ENCODE assay signal across 1 cellular context in the genomic region with DNA sequence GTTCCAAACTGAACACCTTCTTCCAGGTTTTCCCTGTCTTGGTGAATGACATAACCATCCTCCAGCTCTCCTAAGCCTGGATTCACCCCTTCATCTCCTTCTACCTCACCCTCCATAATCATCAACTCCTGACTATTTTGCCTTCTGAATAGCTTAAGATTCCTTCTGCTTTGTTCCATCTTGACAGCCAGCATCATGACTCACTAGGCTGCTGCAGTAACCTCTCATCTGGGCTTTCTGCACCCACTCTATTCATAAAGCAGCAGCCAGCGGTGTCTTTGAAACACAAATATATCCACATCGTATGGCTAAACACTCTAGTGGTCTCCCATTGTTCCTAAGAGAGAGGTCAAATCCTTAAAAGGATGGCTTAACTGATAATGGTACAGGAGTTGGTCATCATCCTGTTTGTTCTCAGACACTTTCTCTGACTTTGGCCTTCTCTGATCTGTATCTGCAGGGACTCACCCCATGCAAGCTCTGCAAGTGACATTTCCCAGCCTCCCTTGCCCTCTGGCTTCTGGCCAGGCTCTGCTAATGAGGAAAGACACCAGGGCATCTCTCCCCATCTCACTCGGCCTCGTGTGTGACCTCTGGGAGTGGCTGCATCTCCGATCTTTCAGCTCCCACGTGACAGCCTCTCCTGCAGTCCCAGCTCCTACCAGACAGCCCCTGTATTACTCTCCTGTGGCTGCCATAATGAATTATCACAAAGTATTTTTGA.
TF ChIP-seq lines count a peak whose summit lies in the region.

No MANE protein-coding gene starts in this region.

TF ChIP-seq in HepG2, 621 proteins besides CTCF, POLR2A, EP300 and RAD21:
- TF ChIP-seq NR2F6 (IDR thresholded peaks at IDR 0.05): 0 out of 2 replicates have a peak, but pooled peaks have one; percentile 6
- no peak for TF ChIP-seq NR2F6 (CRISPR knock-in tag; IDR thresholded peaks at IDR 0.05)
- no peak for TF ChIP-seq MAFF (IDR thresholded peaks at IDR 0.05; ENCODE audit: low read depth, low read length)
- TF ChIP-seq, protein P1, sequence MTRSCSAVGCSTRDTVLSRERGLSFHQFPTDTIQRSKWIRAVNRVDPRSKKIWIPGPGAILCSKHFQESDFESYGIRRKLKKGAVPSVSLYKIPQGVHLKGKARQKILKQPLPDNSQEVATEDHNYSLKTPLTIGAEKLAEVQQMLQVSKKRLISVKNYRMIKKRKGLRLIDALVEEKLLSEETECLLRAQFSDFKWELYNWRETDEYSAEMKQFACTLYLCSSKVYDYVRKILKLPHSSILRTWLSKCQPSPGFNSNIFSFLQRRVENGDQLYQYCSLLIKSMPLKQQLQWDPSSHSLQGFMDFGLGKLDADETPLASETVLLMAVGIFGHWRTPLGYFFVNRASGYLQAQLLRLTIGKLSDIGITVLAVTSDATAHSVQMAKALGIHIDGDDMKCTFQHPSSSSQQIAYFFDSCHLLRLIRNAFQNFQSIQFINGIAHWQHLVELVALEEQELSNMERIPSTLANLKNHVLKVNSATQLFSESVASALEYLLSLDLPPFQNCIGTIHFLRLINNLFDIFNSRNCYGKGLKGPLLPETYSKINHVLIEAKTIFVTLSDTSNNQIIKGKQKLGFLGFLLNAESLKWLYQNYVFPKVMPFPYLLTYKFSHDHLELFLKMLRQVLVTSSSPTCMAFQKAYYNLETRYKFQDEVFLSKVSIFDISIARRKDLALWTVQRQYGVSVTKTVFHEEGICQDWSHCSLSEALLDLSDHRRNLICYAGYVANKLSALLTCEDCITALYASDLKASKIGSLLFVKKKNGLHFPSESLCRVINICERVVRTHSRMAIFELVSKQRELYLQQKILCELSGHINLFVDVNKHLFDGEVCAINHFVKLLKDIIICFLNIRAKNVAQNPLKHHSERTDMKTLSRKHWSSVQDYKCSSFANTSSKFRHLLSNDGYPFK (CRISPR knock-in tag; IDR thresholded peaks at IDR 0.05; ENCODE audit: borderline replicate concordance): no peak
- TF ChIP-seq, protein P2, sequence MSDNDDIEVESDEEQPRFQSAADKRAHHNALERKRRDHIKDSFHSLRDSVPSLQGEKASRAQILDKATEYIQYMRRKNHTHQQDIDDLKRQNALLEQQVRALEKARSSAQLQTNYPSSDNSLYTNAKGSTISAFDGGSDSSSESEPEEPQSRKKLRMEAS (IDR thresholded peaks at IDR 0.05): 0 out of 2 replicates have a peak, but pooled peaks have one; percentile 28
- TF ChIP-seq, protein P3, sequence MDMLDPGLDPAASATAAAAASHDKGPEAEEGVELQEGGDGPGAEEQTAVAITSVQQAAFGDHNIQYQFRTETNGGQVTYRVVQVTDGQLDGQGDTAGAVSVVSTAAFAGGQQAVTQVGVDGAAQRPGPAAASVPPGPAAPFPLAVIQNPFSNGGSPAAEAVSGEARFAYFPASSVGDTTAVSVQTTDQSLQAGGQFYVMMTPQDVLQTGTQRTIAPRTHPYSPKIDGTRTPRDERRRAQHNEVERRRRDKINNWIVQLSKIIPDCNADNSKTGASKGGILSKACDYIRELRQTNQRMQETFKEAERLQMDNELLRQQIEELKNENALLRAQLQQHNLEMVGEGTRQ (IDR thresholded peaks at IDR 0.05; ENCODE audit: low read depth, low read length): peak; percentile 51
- TF ChIP-seq, protein P3 (CRISPR knock-in tag; IDR thresholded peaks at IDR 0.05; ENCODE audit: borderline replicate concordance): peak; percentile 46; the same call in 1 of the 2 replicates
- TF ChIP-seq, protein P4, sequence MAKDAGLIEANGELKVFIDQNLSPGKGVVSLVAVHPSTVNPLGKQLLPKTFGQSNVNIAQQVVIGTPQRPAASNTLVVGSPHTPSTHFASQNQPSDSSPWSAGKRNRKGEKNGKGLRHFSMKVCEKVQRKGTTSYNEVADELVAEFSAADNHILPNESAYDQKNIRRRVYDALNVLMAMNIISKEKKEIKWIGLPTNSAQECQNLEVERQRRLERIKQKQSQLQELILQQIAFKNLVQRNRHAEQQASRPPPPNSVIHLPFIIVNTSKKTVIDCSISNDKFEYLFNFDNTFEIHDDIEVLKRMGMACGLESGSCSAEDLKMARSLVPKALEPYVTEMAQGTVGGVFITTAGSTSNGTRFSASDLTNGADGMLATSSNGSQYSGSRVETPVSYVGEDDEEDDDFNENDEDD (CRISPR knock-in tag; IDR thresholded peaks at IDR 0.05; ENCODE audit: borderline replicate concordance): 0 out of 2 replicates have a peak, but pooled peaks have one; percentile 14
- TF ChIP-seq, protein P5, sequence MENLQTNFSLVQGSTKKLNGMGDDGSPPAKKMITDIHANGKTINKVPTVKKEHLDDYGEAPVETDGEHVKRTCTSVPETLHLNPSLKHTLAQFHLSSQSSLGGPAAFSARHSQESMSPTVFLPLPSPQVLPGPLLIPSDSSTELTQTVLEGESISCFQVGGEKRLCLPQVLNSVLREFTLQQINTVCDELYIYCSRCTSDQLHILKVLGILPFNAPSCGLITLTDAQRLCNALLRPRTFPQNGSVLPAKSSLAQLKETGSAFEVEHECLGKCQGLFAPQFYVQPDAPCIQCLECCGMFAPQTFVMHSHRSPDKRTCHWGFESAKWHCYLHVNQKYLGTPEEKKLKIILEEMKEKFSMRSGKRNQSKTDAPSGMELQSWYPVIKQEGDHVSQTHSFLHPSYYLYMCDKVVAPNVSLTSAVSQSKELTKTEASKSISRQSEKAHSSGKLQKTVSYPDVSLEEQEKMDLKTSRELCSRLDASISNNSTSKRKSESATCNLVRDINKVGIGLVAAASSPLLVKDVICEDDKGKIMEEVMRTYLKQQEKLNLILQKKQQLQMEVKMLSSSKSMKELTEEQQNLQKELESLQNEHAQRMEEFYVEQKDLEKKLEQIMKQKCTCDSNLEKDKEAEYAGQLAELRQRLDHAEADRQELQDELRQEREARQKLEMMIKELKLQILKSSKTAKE (CRISPR knock-in tag; IDR thresholded peaks at IDR 0.05; ENCODE audit: borderline replicate concordance): no peak
- TF ChIP-seq ZFP36 (IDR thresholded peaks at IDR 0.05; ENCODE audit: borderline replicate concordance, low read depth, low read length, partially characterized antibody): no peak
- TF ChIP-seq, protein P6, sequence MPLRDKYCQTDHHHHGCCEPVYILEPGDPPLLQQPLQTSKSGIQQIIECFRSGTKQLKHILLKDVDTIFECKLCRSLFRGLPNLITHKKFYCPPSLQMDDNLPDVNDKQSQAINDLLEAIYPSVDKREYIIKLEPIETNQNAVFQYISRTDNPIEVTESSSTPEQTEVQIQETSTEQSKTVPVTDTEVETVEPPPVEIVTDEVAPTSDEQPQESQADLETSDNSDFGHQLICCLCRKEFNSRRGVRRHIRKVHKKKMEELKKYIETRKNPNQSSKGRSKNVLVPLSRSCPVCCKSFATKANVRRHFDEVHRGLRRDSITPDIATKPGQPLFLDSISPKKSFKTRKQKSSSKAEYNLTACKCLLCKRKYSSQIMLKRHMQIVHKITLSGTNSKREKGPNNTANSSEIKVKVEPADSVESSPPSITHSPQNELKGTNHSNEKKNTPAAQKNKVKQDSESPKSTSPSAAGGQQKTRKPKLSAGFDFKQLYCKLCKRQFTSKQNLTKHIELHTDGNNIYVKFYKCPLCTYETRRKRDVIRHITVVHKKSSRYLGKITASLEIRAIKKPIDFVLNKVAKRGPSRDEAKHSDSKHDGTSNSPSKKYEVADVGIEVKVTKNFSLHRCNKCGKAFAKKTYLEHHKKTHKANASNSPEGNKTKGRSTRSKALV (CRISPR knock-in tag; IDR thresholded peaks at IDR 0.05): no peak
